25 cellular contexts compared by ENCODE assay signal in the genomic region with DNA sequence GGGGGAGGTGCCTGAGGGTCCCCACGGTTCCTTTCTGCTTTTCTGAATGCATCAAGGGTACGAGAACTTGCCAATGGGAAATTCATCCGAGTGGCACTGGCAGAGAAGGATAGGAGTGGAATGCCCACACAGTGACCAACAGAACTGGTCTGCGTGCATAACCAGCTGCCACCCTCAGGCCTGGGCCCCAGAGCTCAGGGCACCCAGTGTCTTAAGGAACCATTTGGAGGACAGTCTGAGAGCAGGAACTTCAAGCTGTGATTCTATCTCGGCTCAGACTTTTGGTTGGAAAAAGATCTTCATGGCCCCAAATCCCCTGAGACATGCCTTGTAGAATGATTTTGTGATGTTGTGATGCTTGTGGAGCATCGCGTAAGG.
DNase-seq lines count a peak whose midpoint lies in the region; ATAC-seq and TF ChIP-seq lines count a peak whose summit lies in the region.
"Had no signal": no experiment of that assay in that cellular context is flagged by ENCODE, and none has a peak within 500 bp of the region (broad histone marks: within the 10 kb centered on the region; RNA-seq: fewer than 3 reads in every experiment).

No MANE protein-coding gene starts in this region.

- DNase-seq in RWPE2 (ENCODE audit: low spot score) (no peak), mesenteric fat pad (ENCODE audit: low spot score) (peak; percentile 78), smooth muscle cell (lab: John Stamatoyannopoulos, UW; ENCODE audit: unreplicated experiment) (no peak), hepatocyte (ENCODE audit: low spot score) (no peak)
- DNase-seq in activated CD4-positive, CD25-positive, alpha-beta regulatory T cell treated with anti-CD3 and anti-CD28 coated beads, Interleukin-2, amount 50 U/mL, for 72 hours, result no peak
- DNase-seq in activated CD4-positive, alpha-beta T cell treated with anti-CD3 and anti-CD28 coated beads, Interleukin-2, amount 10 ng/mL, durations not matched to agents 7 days and 5 days, result no peak
- DNase-seq: CD4-positive, CD25-positive, alpha-beta regulatory T cell; DMS53; HFFc6; KBM-7; MV-4-11; NCI-H1105; NCI-H1436 treated with DMSO at 0.1 percent for 48 hours; NCI-H187 treated with DMSO at 0.1 percent for 48 hours; NCI-H2171 treated with DMSO at 0.1 percent for 48 hours; NCI-H524; NCI-H82; NK-92 treated with Interleukin-12 subunit alpha and Interleukin-12 subunit beta, amount 100 ng/mL, for 24 hours; PC-9; SHP77 had no signal

- H3K9me2 ChIP-seq in hepatocyte (replicated peaks; ENCODE audit: insufficient read depth), result no peaks in the 10 kb centered on the region

- H3K4me1 ChIP-seq in RWPE2 (ENCODE audit: insufficient read depth, poor library complexity, severe bottlenecking) (peaks cover 14% of the 10 kb centered on the region), esophagus (ENCODE audit: control insufficient read depth in 2 of 2, insufficient read depth in 2 of 2, low read length in 1 of 2) (peaks cover under 1 to 10% of the 10 kb centered on the region in 2 donors), smooth muscle cell (ENCODE audit: low read depth) (no peaks in the 10 kb centered on the region), hepatocyte (ENCODE audit: insufficient read depth) (no peaks in the 10 kb centered on the region)

- WGBS in esophagus, 2 donors, result 80 to 88% methylated on average over 7 of the region's 7 CpGs
- WGBS in smooth muscle cell (ENCODE audit: low lambda C conversion rate), result 85% methylated on average over 7 of the region's 7 CpGs
- 95% methylated on average over 7 of the region's 7 CpGs for WGBS in hepatocyte (ENCODE audit: low lambda C conversion rate, missing lambda C conversion rate)

- no peak overlapping the region for H3K9ac ChIP-seq in smooth muscle cell (ENCODE audit: low read depth)
- H3K9ac ChIP-seq: BLaER1 had no signal

- H3K4me2 ChIP-seq in smooth muscle cell (no peak overlapping the region), hepatocyte (no peak overlapping the region)
- H3K4me2 ChIP-seq: BLaER1, PC-9 had no signal

- no peaks in the 10 kb centered on the region for H4K20me1 ChIP-seq in smooth muscle cell (ENCODE audit: low read depth)
- no peaks in the 10 kb centered on the region for H4K20me1 ChIP-seq in hepatocyte (ENCODE audit: insufficient read depth, poor library complexity, severe bottlenecking)
- H4K20me1 ChIP-seq: BLaER1 had no signal

- POLR2A ChIA-PET in activated CD4-positive, alpha-beta T cell treated with anti-CD3 and anti-CD28 coated beads, Interleukin-2, amount 10 ng/mL, durations not matched to agents 7 days and 5 days (lab: Charles Lee), result no interaction called here

- no peaks in the 10 kb centered on the region for H3K4me1 Mint-ChIP-seq in activated CD4-positive, alpha-beta T cell treated with anti-CD3 and anti-CD28 coated beads, Interleukin-2, amount 10 ng/mL, durations not matched to agents 7 days and 5 days
- H3K4me1 Mint-ChIP-seq: CD4-positive, CD25-positive, alpha-beta regulatory T cell had no signal

- no peak for ATAC-seq in RWPE2 (ENCODE audit: low read depth)
- ATAC-seq in HG02763 (IDR thresholded peaks at IDR 0.05; ENCODE audit: unreplicated experiment), result no peak

- H3K27me3 Mint-ChIP-seq in activated CD4-positive, alpha-beta T cell treated with anti-CD3 and anti-CD28 coated beads, Interleukin-2, amount 10 ng/mL, durations not matched to agents 7 days and 5 days, result no peaks in the 10 kb centered on the region
- H3K27me3 Mint-ChIP-seq: CD4-positive, CD25-positive, alpha-beta regulatory T cell had no signal

- CTCF ChIA-PET in activated CD4-positive, alpha-beta T cell treated with anti-CD3 and anti-CD28 coated beads, Interleukin-2, amount 10 ng/mL, durations not matched to agents 7 days and 5 days (lab: Charles Lee), result no interaction called here

- H3K27me3 ChIP-seq in RWPE2 (ENCODE audit: insufficient read depth, poor library complexity, severe bottlenecking) (no peaks in the 10 kb centered on the region), esophagus (ENCODE audit: control insufficient read depth in 1 of 2, insufficient read depth in 2 of 2, low read length in 2 of 2) (no peaks in the 10 kb centered on the region), smooth muscle cell (ENCODE audit: low read depth) (peaks cover 5% of the 10 kb centered on the region), hepatocyte (peaks cover 3% of the 10 kb centered on the region)
- H3K27me3 ChIP-seq: BLaER1 had no signal

- no peak overlapping the region for H3K27ac Mint-ChIP-seq in activated CD4-positive, alpha-beta T cell treated with anti-CD3 and anti-CD28 coated beads, Interleukin-2, amount 10 ng/mL, durations not matched to agents 7 days and 5 days
- H3K27ac Mint-ChIP-seq: CD4-positive, CD25-positive, alpha-beta regulatory T cell; GM23338; HFFc6 had no signal

- H3K9me3 ChIP-seq in RWPE2 (ENCODE audit: severe bottlenecking), result no peaks in the 10 kb centered on the region
- H3K9me3 ChIP-seq in esophagus (ENCODE audit: control insufficient read depth in 2 of 2, insufficient read depth in 1 of 2, low read depth in 1 of 2, low read length in 1 of 2), result no peaks in the 10 kb centered on the region
- H3K9me3 ChIP-seq in smooth muscle cell (replicated peaks; ENCODE audit: low read depth), result no peaks in the 10 kb centered on the region
- no peaks in the 10 kb centered on the region for H3K9me3 ChIP-seq in hepatocyte (ENCODE audit: low read depth)
- H3K9me3 ChIP-seq: BLaER1, HAP-1 had no signal

- no peaks in the 10 kb centered on the region for H3K36me3 ChIP-seq in RWPE2 (ENCODE audit: low read depth)
- H3K36me3 ChIP-seq in esophagus (ENCODE audit: control insufficient read depth in 2 of 2, insufficient read depth in 2 of 2, low read length in 1 of 2), result no peaks in the 10 kb centered on the region
- no peaks in the 10 kb centered on the region for H3K36me3 ChIP-seq in smooth muscle cell (ENCODE audit: low read depth)
- no peaks in the 10 kb centered on the region for H3K36me3 ChIP-seq in hepatocyte (replicated peaks; ENCODE audit: insufficient read depth, low read depth)
- H3K36me3 ChIP-seq: BLaER1, HAP-1 had no signal

- no peak overlapping the region for H3K4me3 Mint-ChIP-seq in activated CD4-positive, alpha-beta T cell treated with anti-CD3 and anti-CD28 coated beads, Interleukin-2, amount 10 ng/mL, durations not matched to agents 7 days and 5 days
- H3K4me3 Mint-ChIP-seq: CD4-positive, CD25-positive, alpha-beta regulatory T cell; GM23338; HFFc6 had no signal

- no peaks in the 10 kb centered on the region for H3K36me3 Mint-ChIP-seq in activated CD4-positive, alpha-beta T cell treated with anti-CD3 and anti-CD28 coated beads, Interleukin-2, amount 10 ng/mL, durations not matched to agents 7 days and 5 days (ENCODE audit: low read depth)
- H3K36me3 Mint-ChIP-seq: CD4-positive, CD25-positive, alpha-beta regulatory T cell had no signal

- H3K79me2 ChIP-seq in smooth muscle cell (ENCODE audit: low read depth), result no peaks in the 10 kb centered on the region
- no peaks in the 10 kb centered on the region for H3K79me2 ChIP-seq in hepatocyte

- no peaks in the 10 kb centered on the region for H3F3A ChIP-seq in smooth muscle cell (ENCODE audit: low read depth)

- H3K4me3 ChIP-seq in RWPE2 (ENCODE audit: severe bottlenecking) (no peak overlapping the region), esophagus (ENCODE audit: low read depth in 1 of 2, low read length in 2 of 2) (no peak overlapping the region), smooth muscle cell (no peak overlapping the region), hepatocyte (no peak overlapping the region)
- H3K4me3 ChIP-seq: BLaER1, GM23338, HAP-1, PC-9 had no signal

- TF ChIP-seq CTCF in RWPE2 (IDR thresholded peaks at IDR 0.05; ENCODE audit: poor library complexity, severe bottlenecking) (no peak), smooth muscle cell (IDR thresholded peaks at IDR 0.05; ENCODE audit: borderline replicate concordance, insufficient read depth, poor library complexity, severe bottlenecking) (no peak), hepatocyte (IDR thresholded peaks at IDR 0.05; ENCODE audit: poor library complexity) (no peak)

- H2AFZ ChIP-seq in smooth muscle cell (ENCODE audit: low read depth), result no peak overlapping the region
- H2AFZ ChIP-seq in hepatocyte, result no peak overlapping the region
- H2AFZ ChIP-seq: GM23338, PC-9 had no signal

- no peaks in the 10 kb centered on the region for H3K9me3 Mint-ChIP-seq in activated CD4-positive, alpha-beta T cell treated with anti-CD3 and anti-CD28 coated beads, Interleukin-2, amount 10 ng/mL, durations not matched to agents 7 days and 5 days
- H3K9me3 Mint-ChIP-seq: CD4-positive, CD25-positive, alpha-beta regulatory T cell had no signal

- H3K27ac ChIP-seq in RWPE2 (ENCODE audit: poor library complexity, severe bottlenecking) (peak overlapping the region; percentile 81), esophagus (ENCODE audit: low read depth in 2 of 2, low read length in 1 of 2) (peak overlapping the region; percentile 19 to 81), smooth muscle cell (ENCODE audit: low read depth) (peak overlapping the region; percentile 44), hepatocyte (no peak overlapping the region)
- H3K27ac ChIP-seq: BLaER1, PC-9 had no signal
